1 cellular context compared by ENCODE assay signal in genomic region chr14:73771848-73772705, GRCh38.
TF ChIP-seq lines count a peak whose summit lies in the region.

No MANE protein-coding gene starts in this region.

TF ChIP-seq in HepG2, 621 proteins besides CTCF, POLR2A, EP300 and RAD21 (continued from another document and continues in another):
- peak; percentile 95 for TF ChIP-seq ZNF292 (CRISPR knock-in tag; IDR thresholded peaks at IDR 0.05; ENCODE audit: borderline replicate concordance, low read depth)
- no peak for TF ChIP-seq GMEB2 (CRISPR knock-in tag; IDR thresholded peaks at IDR 0.05; ENCODE audit: low read depth)
- peak; percentile 94 for TF ChIP-seq TFE3 (CRISPR knock-in tag; IDR thresholded peaks at IDR 0.05)
- peak; percentile 81 for TF ChIP-seq PHF21A (CRISPR knock-in tag; IDR thresholded peaks at IDR 0.05)
- TF ChIP-seq HNF1B (CRISPR knock-in tag; IDR thresholded peaks at IDR 0.05) = 0 out of 2 replicates have a peak, but pooled peaks have one; percentile 39
- peak; percentile 83; the same call in 1 of the 2 replicates for TF ChIP-seq ZNF83 (CRISPR knock-in tag; IDR thresholded peaks at IDR 0.05; ENCODE audit: borderline replicate concordance)
- no peak for TF ChIP-seq SRSF4 (IDR thresholded peaks at IDR 0.05; ENCODE audit: low read depth, low read length, poor library complexity, severe bottlenecking)
- peak; percentile 89 for TF ChIP-seq ARNTL (CRISPR knock-in tag; IDR thresholded peaks at IDR 0.05)
- peak; percentile 72; the same call in 1 of the 2 replicates for TF ChIP-seq WIZ (CRISPR knock-in tag; IDR thresholded peaks at IDR 0.05)
- TF ChIP-seq ZNF710 (CRISPR knock-in tag; IDR thresholded peaks at IDR 0.05; ENCODE audit: borderline replicate concordance) = peak; percentile 91
- peak; percentile 90; the same call in 1 of the 2 replicates for TF ChIP-seq KDM4B (CRISPR knock-in tag; IDR thresholded peaks at IDR 0.05)
- TF ChIP-seq YEATS4 (CRISPR knock-in tag; IDR thresholded peaks at IDR 0.05; ENCODE audit: borderline replicate concordance) = peak; percentile 70; the same call in 1 of the 2 replicates
- TF ChIP-seq KLF11 (CRISPR knock-in tag; IDR thresholded peaks at IDR 0.05) = peak; percentile 85; the same call in 1 of the 2 replicates
- TF ChIP-seq HMGXB4 (CRISPR knock-in tag; IDR thresholded peaks at IDR 0.05; ENCODE audit: borderline replicate concordance in 1 of 2, low read depth in 1 of 2) = peak; percentile 31 to 66; a peak in 2 of 4 replicates
- peak; percentile 99 for TF ChIP-seq TBX3 (IDR thresholded peaks at IDR 0.05; ENCODE audit: borderline replicate concordance)
- TF ChIP-seq ATF6 (CRISPR knock-in tag; conservative IDR thresholded peaks at IDR 0.05) = peak; percentile 96
- TF ChIP-seq NFE2L2 (IDR thresholded peaks at IDR 0.05; ENCODE audit: low read length) = no peak
- TF ChIP-seq ZNF232 (CRISPR knock-in tag; IDR thresholded peaks at IDR 0.05; ENCODE audit: borderline replicate concordance) = peak; percentile 82; the same call in 1 of the 2 replicates
- TF ChIP-seq ZNF225 (CRISPR knock-in tag; IDR thresholded peaks at IDR 0.05) = peak; percentile 90
- TF ChIP-seq PAX8 (CRISPR knock-in tag; IDR thresholded peaks at IDR 0.05; ENCODE audit: borderline replicate concordance) = 0 out of 2 replicates have a peak, but pooled peaks have one; percentile 66
- TF ChIP-seq NR2F2 (IDR thresholded peaks at IDR 0.05; ENCODE audit: borderline replicate concordance, low read depth) = 0 out of 2 replicates have a peak, but pooled peaks have one; percentile 19
- 0 out of 2 replicates have a peak, but pooled peaks have one; percentile 76 for TF ChIP-seq SP140L (CRISPR knock-in tag; IDR thresholded peaks at IDR 0.05; ENCODE audit: borderline replicate concordance)
- TF ChIP-seq ZNF431 (CRISPR knock-in tag; IDR thresholded peaks at IDR 0.05; ENCODE audit: borderline replicate concordance, low read depth) = peak; percentile 55; the same call in 1 of the 2 replicates
- TF ChIP-seq SSRP1 (CRISPR knock-in tag; IDR thresholded peaks at IDR 0.05) = no peak
- peak; percentile 81; the same call in 1 of the 2 replicates for TF ChIP-seq ZNF333 (CRISPR knock-in tag; IDR thresholded peaks at IDR 0.05; ENCODE audit: borderline replicate concordance)
- TF ChIP-seq NFIB (CRISPR knock-in tag; IDR thresholded peaks at IDR 0.05; ENCODE audit: borderline replicate concordance) = no peak
- TF ChIP-seq ARHGAP35 (CRISPR knock-in tag; IDR thresholded peaks at IDR 0.05; ENCODE audit: borderline replicate concordance) = peak; percentile 78; the same call in 1 of the 2 replicates
- TF ChIP-seq ZNF446 (CRISPR knock-in tag; IDR thresholded peaks at IDR 0.05) = 0 out of 2 replicates have a peak, but pooled peaks have one; percentile 15
- peak; percentile 89 for TF ChIP-seq JARID2 (CRISPR knock-in tag; IDR thresholded peaks at IDR 0.05; ENCODE audit: insufficient replicate concordance)
- no peak for TF ChIP-seq SRSF9 (IDR thresholded peaks at IDR 0.05; ENCODE audit: borderline replicate concordance, insufficient read depth, low read depth, low read length, poor library complexity, severe bottlenecking)
- peak; percentile 94 for TF ChIP-seq ATF2 (CRISPR knock-in tag; IDR thresholded peaks at IDR 0.05)
- TF ChIP-seq ZNF891 (CRISPR knock-in tag; IDR thresholded peaks at IDR 0.05) = peak; percentile 84; the same call in 1 of the 2 replicates
- peak; percentile 65; the same call in 1 of the 2 replicates for TF ChIP-seq HINFP (CRISPR knock-in tag; IDR thresholded peaks at IDR 0.05; ENCODE audit: low read depth)
- TF ChIP-seq DMTF1 (CRISPR knock-in tag; IDR thresholded peaks at IDR 0.05) = no peak
- 0 out of 2 replicates have a peak, but pooled peaks have one; percentile 41 for TF ChIP-seq XBP1 (CRISPR knock-in tag; IDR thresholded peaks at IDR 0.05)
- no peak for TF ChIP-seq TIGD3 (CRISPR knock-in tag; IDR thresholded peaks at IDR 0.05; ENCODE audit: borderline replicate concordance)
- no peak for TF ChIP-seq ZNF674 (CRISPR knock-in tag; IDR thresholded peaks at IDR 0.05; ENCODE audit: low read depth)
- TF ChIP-seq BCL3 (CRISPR knock-in tag; IDR thresholded peaks at IDR 0.05) = peak; percentile 85
- TF ChIP-seq KDM3A (CRISPR knock-in tag; IDR thresholded peaks at IDR 0.05; ENCODE audit: low read depth) = peak; percentile 70; the same call in 1 of the 2 replicates
- no peak for TF ChIP-seq ZBTB42 (CRISPR knock-in tag; IDR thresholded peaks at IDR 0.05)
